In genomic region chr20:31746068-31746878, GRCh38 we compare ENCODE assay signal across 1 cellular context.
TF ChIP-seq lines count a peak whose summit lies in the region.

No MANE protein-coding gene starts in this region.

TF ChIP-seq in HepG2, 621 proteins besides CTCF, POLR2A, EP300 and RAD21:
- TF ChIP-seq THAP11 (CRISPR knock-in tag; IDR thresholded peaks at IDR 0.05) (0 out of 2 replicates have a peak, but pooled peaks have one; percentile 23), HNF4A (CRISPR knock-in tag; IDR thresholded peaks at IDR 0.05) (peak; percentile 20; the same call in 1 of the 2 replicates), ZBED4 (CRISPR knock-in tag; IDR thresholded peaks at IDR 0.05; ENCODE audit: borderline replicate concordance) (0 out of 2 replicates have a peak, but pooled peaks have one; percentile 35), FOXA1 (IDR thresholded peaks at IDR 0.05) (no peak), FOXA1 (CRISPR knock-in tag; IDR thresholded peaks at IDR 0.05) (0 out of 2 replicates have a peak, but pooled peaks have one; percentile 26), NRL (CRISPR knock-in tag; IDR thresholded peaks at IDR 0.05; ENCODE audit: borderline replicate concordance) (no peak), PAXIP1 (CRISPR knock-in tag; conservative IDR thresholded peaks at IDR 0.05) (peak; percentile 52), RXRB (CRISPR knock-in tag; IDR thresholded peaks at IDR 0.05; ENCODE audit: borderline replicate concordance) (0 out of 2 replicates have a peak, but pooled peaks have one; percentile 20), ZBTB25 (CRISPR knock-in tag; IDR thresholded peaks at IDR 0.05) (0 out of 2 replicates have a peak, but pooled peaks have one; percentile 34), GATAD2A (CRISPR knock-in tag; IDR thresholded peaks at IDR 0.05) (peak; percentile 59; the same call in 1 of the 2 replicates), CEBPG (CRISPR knock-in tag; IDR thresholded peaks at IDR 0.05) (peak; percentile 25; the same call in 1 of the 2 replicates), ARHGAP35 (CRISPR knock-in tag; IDR thresholded peaks at IDR 0.05; ENCODE audit: borderline replicate concordance) (no peak), NCOR1 (IDR thresholded peaks at IDR 0.05; ENCODE audit: borderline replicate concordance, low read length) (no peak), GFI1 (CRISPR knock-in tag; IDR thresholded peaks at IDR 0.05; ENCODE audit: borderline replicate concordance) (0 out of 2 replicates have a peak, but pooled peaks have one; percentile 65), NKX3-1 (CRISPR knock-in tag; IDR thresholded peaks at IDR 0.05) (no peak), ZNF543 (CRISPR knock-in tag; IDR thresholded peaks at IDR 0.05) (0 out of 2 replicates have a peak, but pooled peaks have one; percentile 29), CREM (IDR thresholded peaks at IDR 0.05) (0 out of 2 replicates have a peak, but pooled peaks have one; percentile 22), CREM (CRISPR knock-in tag; IDR thresholded peaks at IDR 0.05) (no peak), ARID5B (CRISPR knock-in tag; IDR thresholded peaks at IDR 0.05) (0 out of 2 replicates have a peak, but pooled peaks have one; percentile 13), SIX1 (CRISPR knock-in tag; IDR thresholded peaks at IDR 0.05; ENCODE audit: borderline replicate concordance) (peak; percentile 95), SNRNP70 (IDR thresholded peaks at IDR 0.05; ENCODE audit: low read depth, low read length) (no peak), ZBTB7B (CRISPR knock-in tag; IDR thresholded peaks at IDR 0.05) (no peak), SAP130 (CRISPR knock-in tag; IDR thresholded peaks at IDR 0.05; ENCODE audit: low read depth) (peak; percentile 25; the same call in 1 of the 2 replicates), RBFOX2 (IDR thresholded peaks at IDR 0.05; ENCODE audit: low read depth, low read length) (0 out of 2 replicates have a peak, but pooled peaks have one; percentile 19), RARA (CRISPR knock-in tag; IDR thresholded peaks at IDR 0.05) (0 out of 2 replicates have a peak, but pooled peaks have one; percentile 6), ASH2L (IDR thresholded peaks at IDR 0.05; ENCODE audit: insufficient read length, low read depth, low read length) (peak; percentile 14)
